ENCODE assay signal across 8 cellular contexts in genomic region chr4:37685726-37686372, GRCh38. TPM values are rescaled to one million over a fixed set of nuclear protein-coding genes. Genes with fewer than 3 reads are reported as not detected.
DNase-seq lines count a peak whose midpoint lies in the region; ATAC-seq and TF ChIP-seq lines count a peak whose summit lies in the region.

No MANE protein-coding gene starts in this region.

- H3K9me3 Mint-ChIP-seq in T-helper 1 cell treated with Interleukin-12 subunit alpha and Interleukin-12 subunit beta and Interleukin-4 antibody, amounts not matched to agents 30 μg/mL and 1 μg/mL, for 36 hours, result no peaks in the 10 kb centered on the region
- no peaks in the 10 kb centered on the region for H3K9me3 Mint-ChIP-seq in MCF 10A (ENCODE audit: unreplicated experiment)

- CTCF ChIA-PET in MCF 10A (lab: Yijun Ruan, JAX), result interaction anchor here (1.2 kb wide), 1 partner anchor 83 kb away, joined by 5 read pairs; no protein-coding TSS in a partner anchor

- peak overlapping the region; percentile 91 for H3K4me3 Mint-ChIP-seq in T-helper 1 cell treated with Interleukin-12 subunit alpha and Interleukin-12 subunit beta and Interleukin-4 antibody, amounts not matched to agents 30 μg/mL and 1 μg/mL, for 36 hours
- peak overlapping the region; percentile 85 for H3K4me3 Mint-ChIP-seq in MCF 10A (ENCODE audit: unreplicated experiment)

- no peaks in the 10 kb centered on the region for H3K9me3 ChIP-seq in BLaER1

- POLR2A ChIA-PET in MCF 10A (lab: Yijun Ruan, JAX), result interaction anchor here (0.6 to 1.9 kb wide), 14 partner anchors 10 to 699 kb away, joined by 3 to 17 read pairs (median 6); partner anchors contain the start of gene PGM2

- peaks cover 36% of the 10 kb centered on the region for H3K4me1 Mint-ChIP-seq in T-helper 1 cell treated with Interleukin-12 subunit alpha and Interleukin-12 subunit beta and Interleukin-4 antibody, amounts not matched to agents 30 μg/mL and 1 μg/mL, for 36 hours (ENCODE audit: low read depth)
- H3K4me1 Mint-ChIP-seq in MCF 10A (ENCODE audit: insufficient read depth, unreplicated experiment), result peaks cover 26% of the 10 kb centered on the region

- H3K9ac ChIP-seq in BLaER1, result peak overlapping the region; percentile 90

- H3K36me3 Mint-ChIP-seq in T-helper 1 cell treated with Interleukin-12 subunit alpha and Interleukin-12 subunit beta and Interleukin-4 antibody, amounts not matched to agents 30 μg/mL and 1 μg/mL, for 36 hours (ENCODE audit: low read depth), result peaks cover 19% of the 10 kb centered on the region
- no peaks in the 10 kb centered on the region for H3K36me3 Mint-ChIP-seq in MCF 10A (ENCODE audit: insufficient read depth, unreplicated experiment)

- H4K20me1 ChIP-seq in BLaER1, result 0 out of 2 replicates have a peak, but pooled peaks cover 8% of the 10 kb centered on the region

- peak overlapping the region; percentile 83 for H3K4me2 ChIP-seq in BLaER1

- BruUV-seq in MCF 10A (replicated peaks; lab: Mats Ljungman, UMichigan), result no TSS peak

- H3K4me1 ChIP-seq in BLaER1, result peaks cover 38% of the 10 kb centered on the region

- H3K27me3 ChIP-seq in BLaER1, result no peaks in the 10 kb centered on the region

- peak overlapping the region; percentile 95 for H3K4me3 ChIP-seq in BLaER1

- TF ChIP-seq CTCF in MCF 10A (IDR thresholded peaks at IDR 0.05; ENCODE audit: unreplicated experiment), result no peak

- DNase-seq in MCF 10A (ENCODE audit: unreplicated experiment), result peak; percentile 35
- peak; percentile 33 for DNase-seq in kidney tubule cell (ENCODE audit: low spot score)
- DNase-seq in stimulated activated CD4-positive, alpha-beta T cell treated with anti-CD3 and anti-CD28 coated beads, Interleukin-4, amount 100 ng/mL, for 24 hours, result peak; percentile 48

- H3K27ac Mint-ChIP-seq in T-helper 1 cell treated with Interleukin-12 subunit alpha and Interleukin-12 subunit beta and Interleukin-4 antibody, amounts not matched to agents 30 μg/mL and 1 μg/mL, for 36 hours, result peak overlapping the region; percentile 95
- H3K27ac Mint-ChIP-seq in MCF 10A (ENCODE audit: low read depth, unreplicated experiment), result peak overlapping the region; percentile 92

- peak overlapping the region; percentile 87 for H3K27ac ChIP-seq in BLaER1

- H3K27me3 Mint-ChIP-seq in T-helper 1 cell treated with Interleukin-12 subunit alpha and Interleukin-12 subunit beta and Interleukin-4 antibody, amounts not matched to agents 30 μg/mL and 1 μg/mL, for 36 hours (ENCODE audit: low read depth), result no peaks in the 10 kb centered on the region
- no peaks in the 10 kb centered on the region for H3K27me3 Mint-ChIP-seq in MCF 10A (ENCODE audit: insufficient read depth, unreplicated experiment)

- intact Hi-C loops in MCF 10A (cut with micrococcal nuclease), result loop anchor here (1.0 to 5.0 kb wide), 5 partner anchors 20 to 233 kb away; a partner anchor contains a TSS

- ATAC-seq in GM19025 (IDR thresholded peaks at IDR 0.05; ENCODE audit: low read depth, unreplicated experiment) (peak; percentile 14), HG03342 (IDR thresholded peaks at IDR 0.05; ENCODE audit: unreplicated experiment) (peak; percentile 11), HG03097 (IDR thresholded peaks at IDR 0.05; ENCODE audit: low FRiP score, unreplicated experiment) (no peak)

- H3K36me3 ChIP-seq in BLaER1, result no peaks in the 10 kb centered on the region

RNA-seq across cellular contexts. Expression of gene RELL1, which starts 0.3 kb away (rescaled TPM):
- 28.6 and 34.0 TPM in 2 replicates for total RNA-seq in MCF 10A (2022)
